18 cellular contexts compared by ENCODE assay signal in genomic region chr1:107682467-107682866, GRCh38.
DNase-seq lines count a peak whose midpoint lies in the region; ATAC-seq and TF ChIP-seq lines count a peak whose summit lies in the region.
"Had no signal": no experiment of that assay in that cellular context is flagged by ENCODE, and none has a peak within 500 bp of the region (broad histone marks: within the 10 kb centered on the region; RNA-seq: fewer than 3 reads in every experiment).

No MANE protein-coding gene starts in this region.

- H2AFZ ChIP-seq in PC-3 (ENCODE audit: low read length) = no peak overlapping the region

- TF ChIP-seq POLR2A in gastroesophageal sphincter (IDR thresholded peaks at IDR 0.05) = no peak

- peaks cover 33% of the 10 kb centered on the region for H3K4me1 ChIP-seq in PC-3 (ENCODE audit: insufficient read depth, low read length)
- peaks cover 0 to 30% (median 0%) of the 10 kb centered on the region in 3 donors for H3K4me1 ChIP-seq in gastroesophageal sphincter
- H3K4me1 ChIP-seq: left ventricle myocardium inferior, psoas muscle had no signal

- H3K4me1 Mint-ChIP-seq in nephron progenitor cell = peaks cover 22% of the 10 kb centered on the region
- H3K4me1 Mint-ChIP-seq in activated CD4-positive, alpha-beta T cell treated with anti-CD3 and anti-CD28 coated beads for 36 hours = no peaks in the 10 kb centered on the region
- H3K4me1 Mint-ChIP-seq: activated CD4-positive, alpha-beta T cell treated with anti-CD3 and anti-CD28 coated beads, Interleukin-2, amount 10 ng/mL, durations not matched to agents 7 days and 5 days had no signal

- CTCF ChIA-PET in PC-3 (lab: Charles Lee) = interaction anchor here (0.5 to 1.1 kb wide), 3 partner anchors 66 to 302 kb away, joined by 3 to 6 read pairs (median 4); no protein-coding TSS in a partner anchor
- CTCF ChIA-PET in activated CD4-positive, alpha-beta T cell treated with anti-CD3 and anti-CD28 coated beads for 36 hours (lab: Charles Lee) = no interaction called here

- H3K36me3 ChIP-seq in PC-3 (ENCODE audit: low read depth, low read length) (no peaks in the 10 kb centered on the region), gastroesophageal sphincter (no peaks in the 10 kb centered on the region)
- H3K36me3 ChIP-seq: left ventricle myocardium inferior had no signal

- ATAC-seq in PC-3 = peak; percentile 89
- no peak for ATAC-seq in gastroesophageal sphincter
- ATAC-seq in activated CD4-positive, alpha-beta T cell treated with anti-CD3 and anti-CD28 coated beads for 36 hours = no peak
- ATAC-seq: psoas muscle, SK-N-SH treated with all-trans-retinoic acid at 6 μM for 48 hours had no signal

- TF ChIP-seq EP300 in gastroesophageal sphincter (IDR thresholded peaks at IDR 0.05) = no peak

- no peaks in the 10 kb centered on the region for H3K27me3 Mint-ChIP-seq in nephron progenitor cell (ENCODE audit: low read depth, poor library complexity)
- H3K27me3 Mint-ChIP-seq in activated CD4-positive, alpha-beta T cell treated with anti-CD3 and anti-CD28 coated beads for 36 hours = no peaks in the 10 kb centered on the region
- H3K27me3 Mint-ChIP-seq: activated CD4-positive, alpha-beta T cell treated with anti-CD3 and anti-CD28 coated beads, Interleukin-2, amount 10 ng/mL, durations not matched to agents 7 days and 5 days; naive B cell had no signal

- H3K4me2 ChIP-seq in PC-3 (ENCODE audit: low read length) = peak overlapping the region; percentile 76

- BruUV-seq in PC-3 (replicated peaks; lab: Mats Ljungman, UMichigan) = no TSS peak

- no peak overlapping the region for H3K4me3 ChIP-seq in AG10803 (ENCODE audit: low read length)
- H3K4me3 ChIP-seq in PC-3 (ENCODE audit: low read length) = peak overlapping the region; percentile 38
- H3K4me3 ChIP-seq in epithelial cell of esophagus (ENCODE audit: low read length) = no peak overlapping the region
- no peak overlapping the region for H3K4me3 ChIP-seq in coronary artery
- H3K4me3 ChIP-seq in gastroesophageal sphincter = no peak overlapping the region
- H3K4me3 ChIP-seq: left ventricle myocardium inferior, psoas muscle had no signal

- H4K20me1 ChIP-seq in PC-3 (ENCODE audit: low read length) = no peaks in the 10 kb centered on the region

- H3K9me3 ChIP-seq in PC-3 (ENCODE audit: low read length) (no peaks in the 10 kb centered on the region), gastroesophageal sphincter (no peaks in the 10 kb centered on the region)
- H3K9me3 ChIP-seq: left ventricle myocardium inferior, psoas muscle had no signal

- no peaks in the 10 kb centered on the region for H3K9me3 Mint-ChIP-seq in nephron progenitor cell
- H3K9me3 Mint-ChIP-seq in activated CD4-positive, alpha-beta T cell treated with anti-CD3 and anti-CD28 coated beads for 36 hours (ENCODE audit: low read depth) = no peaks in the 10 kb centered on the region
- H3K9me3 Mint-ChIP-seq: activated CD4-positive, alpha-beta T cell treated with anti-CD3 and anti-CD28 coated beads, Interleukin-2, amount 10 ng/mL, durations not matched to agents 7 days and 5 days; activated naive CD4-positive, alpha-beta T cell treated with anti-CD3 and anti-CD28 coated beads for 36 hours; naive B cell had no signal

- H3F3A ChIP-seq in PC-3 (ENCODE audit: low read length, unreplicated experiment) = peaks cover 4% of the 10 kb centered on the region

- TF ChIP-seq CTCF in AG10803 (conservative IDR thresholded peaks at IDR 0.05; ENCODE audit: low read length) (no peak), PC-3 (conservative IDR thresholded peaks at IDR 0.05; ENCODE audit: low read depth, low read length) (no peak), epithelial cell of esophagus (IDR thresholded peaks at IDR 0.05; ENCODE audit: insufficient read depth, low read depth, low read length, missing control alignments) (no peak), nephron progenitor cell (IDR thresholded peaks at IDR 0.05) (no peak), coronary artery (IDR thresholded peaks at IDR 0.05) (no peak), gastroesophageal sphincter (IDR thresholded peaks at IDR 0.05) (no peak)

- H3K27me3 ChIP-seq in PC-3 (ENCODE audit: low read length) = no peaks in the 10 kb centered on the region
- H3K27me3 ChIP-seq in gastroesophageal sphincter = no peaks in the 10 kb centered on the region

- H3K9me2 ChIP-seq in PC-3 (replicated peaks; ENCODE audit: low read length) = no peaks in the 10 kb centered on the region

- intact Hi-C loops in PC-3 (cut with micrococcal nuclease) = loop anchor here (2.0 to 10.0 kb wide), 4 partner anchors 34 to 518 kb away; no protein-coding TSS in a partner anchor
- intact Hi-C loops in activated CD4-positive, alpha-beta T cell treated with anti-CD3 and anti-CD28 coated beads for 36 hours (cut with DNase I, micrococcal nuclease) = no loop called here

- no peak overlapping the region for H3K4me3 Mint-ChIP-seq in nephron progenitor cell
- H3K4me3 Mint-ChIP-seq in activated CD4-positive, alpha-beta T cell treated with anti-CD3 and anti-CD28 coated beads for 36 hours = no peak overlapping the region
- H3K4me3 Mint-ChIP-seq: activated CD4-positive, alpha-beta T cell treated with anti-CD3 and anti-CD28 coated beads, Interleukin-2, amount 10 ng/mL, durations not matched to agents 7 days and 5 days; activated naive CD4-positive, alpha-beta T cell treated with anti-CD3 and anti-CD28 coated beads for 36 hours; naive B cell had no signal

- POLR2A ChIA-PET in PC-3 (lab: Charles Lee; ENCODE audit: unreplicated experiment) = no interaction called here
- POLR2A ChIA-PET in activated CD4-positive, alpha-beta T cell treated with anti-CD3 and anti-CD28 coated beads for 36 hours (lab: Charles Lee) = no interaction called here

- 31 to 41% methylated on average over 1 of the region's 1 CpG for WGBS in gastroesophageal sphincter (ENCODE audit: low coverage in 1 of 2), 2 donors

- no peaks in the 10 kb centered on the region for H3K36me3 Mint-ChIP-seq in nephron progenitor cell (ENCODE audit: low read depth)
- no peaks in the 10 kb centered on the region for H3K36me3 Mint-ChIP-seq in activated CD4-positive, alpha-beta T cell treated with anti-CD3 and anti-CD28 coated beads for 36 hours (ENCODE audit: low read depth)

- H3K27ac ChIP-seq in PC-3 (ENCODE audit: low read length) = peak overlapping the region; percentile 92
- no peak overlapping the region for H3K27ac ChIP-seq in coronary artery
- H3K27ac ChIP-seq in gastroesophageal sphincter = peak overlapping the region in 1 of 4 donors; percentile 21
- H3K27ac ChIP-seq: left ventricle myocardium inferior, psoas muscle had no signal

- no peaks in the 10 kb centered on the region for H3K79me2 ChIP-seq in PC-3 (ENCODE audit: low read length)

- peak; percentile 30 for DNase-seq in AG10803 (ENCODE audit: low read depth)
- peak; percentile 93 for DNase-seq in PC-3
- peak; percentile 79 for DNase-seq in epithelial cell of esophagus (ENCODE audit: low read depth)
- DNase-seq in nephron progenitor cell = no peak
- DNase-seq in coronary artery (ENCODE audit: low spot score) = no peak
- DNase-seq in activated CD4-positive, alpha-beta T cell treated with anti-CD3 and anti-CD28 coated beads for 4 hours = no peak
- no peak for DNase-seq in activated CD4-positive, alpha-beta T cell treated with anti-CD3 and anti-CD28 coated beads for 36 hours
- DNase-seq: activated CD4-positive, alpha-beta T cell treated with anti-CD3 and anti-CD28 coated beads, Interleukin-2, amount 10 ng/mL, durations not matched to agents 7 days and 5 days; activated naive CD4-positive, alpha-beta T cell treated with anti-CD3 and anti-CD28 coated beads for 36 hours; HCEC 1CT; left ventricle myocardium inferior; MM.1S; naive B cell; NCI-H510A treated with DMSO at 0.1 percent for 48 hours; psoas muscle; stimulated activated CD4-positive, alpha-beta T cell treated with anti-CD3 and anti-CD28 coated beads, Interleukin-1b, Interleukin-23, amount 100 ng/mL, for 48 hours had no signal

- H3K27ac Mint-ChIP-seq in nephron progenitor cell = peak overlapping the region; percentile 70
- H3K27ac Mint-ChIP-seq in activated CD4-positive, alpha-beta T cell treated with anti-CD3 and anti-CD28 coated beads for 36 hours = no peak overlapping the region
- H3K27ac Mint-ChIP-seq: activated CD4-positive, alpha-beta T cell treated with anti-CD3 and anti-CD28 coated beads, Interleukin-2, amount 10 ng/mL, durations not matched to agents 7 days and 5 days; activated naive CD4-positive, alpha-beta T cell treated with anti-CD3 and anti-CD28 coated beads for 36 hours had no signal

- H3K9ac ChIP-seq in PC-3 (ENCODE audit: low read length) = peak overlapping the region; percentile 61

Comparison
In these comparisons a context has a peak if more than half of its experiments do, and no peak if none do; other contexts are left out.
1. DNase-seq: peak in AG10803 (single experiment), PC-3 (single experiment) and epithelial cell of esophagus (single experiment); none in nephron progenitor cell (single experiment), coronary artery (single experiment), activated CD4-positive, alpha-beta T cell treated with anti-CD3 and anti-CD28 coated beads for 4 hours (0 of 2) and activated CD4-positive, alpha-beta T cell treated with anti-CD3 and anti-CD28 coated beads for 36 hours (single experiment).